Comparison of ENCODE assay signal across 26 cellular contexts in genomic region chr4:168893807-168894206, GRCh38.
DNase-seq lines count a peak whose midpoint lies in the region; ATAC-seq and TF ChIP-seq lines count a peak whose summit lies in the region.
"Had no signal": no experiment of that assay in that cellular context is flagged by ENCODE, and none has a peak within 500 bp of the region (broad histone marks: within the 10 kb centered on the region; RNA-seq: fewer than 3 reads in every experiment).

No MANE protein-coding gene starts in this region.

- H3K4me3 Mint-ChIP-seq in immature natural killer cell = no peak overlapping the region
- H3K4me3 Mint-ChIP-seq: activated naive CD4-positive, alpha-beta T cell treated with anti-CD3 and anti-CD28 coated beads, Interleukin-2, amount 10 ng/mL, durations not matched to agents 7 days and 5 days; B cell; CD8-positive, alpha-beta memory T cell; dendritic cell treated with granulocyte-macrophage colony-stimulating factor and Interleukin-4, amounts not matched to agents 40 ng/mL and 50 ng/mL, for 4 days; T-helper 1 cell treated with Interleukin-12 subunit alpha and Interleukin-12 subunit beta and Interleukin-4 antibody, amounts not matched to agents 30 μg/mL and 1 μg/mL, for 36 hours had no signal

- WGBS in trophoblast cell (ENCODE audit: extremely low coverage, insufficient coverage, insufficient read length) = no CpG with 5 or more reads among the region's 3 CpGs

- H3K4me2 ChIP-seq in trophoblast cell (ENCODE audit: low read length) = no peak overlapping the region
- H3K4me2 ChIP-seq: A549 had no signal

- H3K18ac ChIP-seq in trophoblast cell (ENCODE audit: low read length) = no peak overlapping the region

- H3K36me3 Mint-ChIP-seq in immature natural killer cell = peaks cover 37 to 51% (median 47%) of the 10 kb centered on the region in 3 donors
- H3K36me3 Mint-ChIP-seq: activated naive CD4-positive, alpha-beta T cell treated with anti-CD3 and anti-CD28 coated beads, Interleukin-2, amount 10 ng/mL, durations not matched to agents 7 days and 5 days had no signal

- peak overlapping the region; percentile 68 for H3K9ac ChIP-seq in trophoblast cell (ENCODE audit: low read length)

- H3K79me1 ChIP-seq in trophoblast cell (ENCODE audit: low read length) = no peaks in the 10 kb centered on the region

- H3K9me3 Mint-ChIP-seq in immature natural killer cell = no peaks in the 10 kb centered on the region
- H3K9me3 Mint-ChIP-seq: activated naive CD4-positive, alpha-beta T cell treated with anti-CD3 and anti-CD28 coated beads, Interleukin-2, amount 10 ng/mL, durations not matched to agents 7 days and 5 days; CD8-positive, alpha-beta memory T cell; dendritic cell treated with granulocyte-macrophage colony-stimulating factor and Interleukin-4, amounts not matched to agents 40 ng/mL and 50 ng/mL, for 4 days; T-helper 1 cell treated with Interleukin-12 subunit alpha and Interleukin-12 subunit beta and Interleukin-4 antibody, amounts not matched to agents 30 μg/mL and 1 μg/mL, for 36 hours had no signal

- no peak overlapping the region for H3K23ac ChIP-seq in trophoblast cell (ENCODE audit: low read length)

- intact Hi-C loops in left ventricle myocardium superior (cut with micrococcal nuclease) = no loop called here
- intact Hi-C loops in vagina (cut with DNase I) = no loop called here
- intact Hi-C loops in posterior cingulate gyrus (cut with DNase I) = no loop called here

- no peaks in the 10 kb centered on the region for H3K4me1 Mint-ChIP-seq in immature natural killer cell
- H3K4me1 Mint-ChIP-seq: activated naive CD4-positive, alpha-beta T cell treated with anti-CD3 and anti-CD28 coated beads, Interleukin-2, amount 10 ng/mL, durations not matched to agents 7 days and 5 days; B cell; CD8-positive, alpha-beta memory T cell had no signal

- H2BK5ac ChIP-seq in trophoblast cell (ENCODE audit: low read depth, low read length, poor library complexity) = no peak overlapping the region

- H3K79me2 ChIP-seq in trophoblast cell (ENCODE audit: control insufficient read depth, insufficient read depth, low read length, poor library complexity) = no peaks in the 10 kb centered on the region

- H3K4me1 ChIP-seq in right atrium auricular region (peaks cover 0 to 6% of the 10 kb centered on the region in 2 donors), trophoblast cell (ENCODE audit: control insufficient read depth in 1 of 2, insufficient read depth in 2 of 2, low read length in 2 of 2) (no peaks in the 10 kb centered on the region), vagina (peaks cover 6% of the 10 kb centered on the region)
- H3K4me1 ChIP-seq: A549, upper lobe of right lung had no signal

- H2BK12ac ChIP-seq in trophoblast cell (ENCODE audit: low read length) = no peak overlapping the region

- H3K14ac ChIP-seq in trophoblast cell (ENCODE audit: low read length) = no peak overlapping the region

- H3K27ac ChIP-seq in right atrium auricular region (no peak overlapping the region), trophoblast cell (ENCODE audit: low read depth, low read length) (no peak overlapping the region), vagina (no peak overlapping the region)
- H3K27ac ChIP-seq: A549, RWPE1, upper lobe of right lung had no signal

- H3K27me3 ChIP-seq in right atrium auricular region = no peaks in the 10 kb centered on the region
- no peaks in the 10 kb centered on the region for H3K27me3 ChIP-seq in trophoblast cell (ENCODE audit: insufficient read depth, low read length)
- no peaks in the 10 kb centered on the region for H3K27me3 ChIP-seq in vagina
- H3K27me3 ChIP-seq: upper lobe of right lung had no signal

- H3K27ac Mint-ChIP-seq in immature natural killer cell = no peak overlapping the region
- H3K27ac Mint-ChIP-seq: activated naive CD4-positive, alpha-beta T cell treated with anti-CD3 and anti-CD28 coated beads, Interleukin-2, amount 10 ng/mL, durations not matched to agents 7 days and 5 days; B cell; CD8-positive, alpha-beta memory T cell; dendritic cell treated with granulocyte-macrophage colony-stimulating factor and Interleukin-4, amounts not matched to agents 40 ng/mL and 50 ng/mL, for 4 days; T-helper 1 cell treated with Interleukin-12 subunit alpha and Interleukin-12 subunit beta and Interleukin-4 antibody, amounts not matched to agents 30 μg/mL and 1 μg/mL, for 36 hours had no signal

- DNase-seq in left ventricle myocardium superior (no peak), right atrium auricular region (ENCODE audit: low spot score) (no peak), cerebellar cortex (ENCODE audit: low spot score) (peak; percentile 12), trophoblast cell (no peak), immature natural killer cell (no peak), GM19240 (ENCODE audit: insufficient read length, low spot score) (no peak), vagina (ENCODE audit: extremely low spot score in 2 of 2) (no peak), posterior cingulate gyrus (no peak)
- DNase-seq: activated CD4-positive, alpha-beta T cell treated with anti-CD3 and anti-CD28 coated beads for 4 hours; activated naive CD4-positive, alpha-beta T cell treated with anti-CD3 and anti-CD28 coated beads, Interleukin-2, amount 10 ng/mL, durations not matched to agents 7 days and 5 days; activated T-cell treated with anti-CD3 and anti-CD28 coated beads, Interleukin-2, amount 50 U/mL, for 48 hours; amniotic stem cell; CD8-positive, alpha-beta memory T cell; glutamatergic neuron; mesendoderm; NCI-H1092; NCI-H187 treated with DMSO at 0.1 percent for 48 hours; NCI-H526 treated with DMSO at 0.1 percent for 48 hours; retina; stimulated activated CD8-positive, alpha-beta memory T cell treated with anti-CD3 and anti-CD28 coated beads, Interleukin-4, amount 100 ng/mL, for 48 hours; upper lobe of right lung had no signal

- no peak for TF ChIP-seq CTCF in right atrium auricular region (IDR thresholded peaks at IDR 0.05)
- TF ChIP-seq CTCF in vagina (IDR thresholded peaks at IDR 0.05) = no peak

- no peak overlapping the region for H4K8ac ChIP-seq in trophoblast cell (ENCODE audit: low read depth, low read length)

- no peak for TF ChIP-seq POLR2A in vagina (IDR thresholded peaks at IDR 0.05)

- no peak overlapping the region for H4K12ac ChIP-seq in trophoblast cell (ENCODE audit: low read depth, low read length)

- no peaks in the 10 kb centered on the region for H3K27me3 Mint-ChIP-seq in immature natural killer cell (ENCODE audit: low read depth in 3 of 3)
- H3K27me3 Mint-ChIP-seq: activated naive CD4-positive, alpha-beta T cell treated with anti-CD3 and anti-CD28 coated beads, Interleukin-2, amount 10 ng/mL, durations not matched to agents 7 days and 5 days; B cell; CD8-positive, alpha-beta memory T cell had no signal

- H2AK5ac ChIP-seq in trophoblast cell (ENCODE audit: low read length) = no peak overlapping the region

- peak; percentile 5 for ATAC-seq in left ventricle myocardium superior
- ATAC-seq: A549, upper lobe of right lung had no signal

- H2AFZ ChIP-seq in trophoblast cell (ENCODE audit: insufficient read depth, low read length, poor library complexity) = no peak overlapping the region

- H3K4me3 ChIP-seq in right atrium auricular region (no peak overlapping the region), trophoblast cell (ENCODE audit: low read depth, low read length) (no peak overlapping the region), vagina (no peak overlapping the region)
- H3K4me3 ChIP-seq: A549, upper lobe of right lung had no signal

- H3K9me3 ChIP-seq in right atrium auricular region = no peaks in the 10 kb centered on the region
- H3K9me3 ChIP-seq in trophoblast cell (ENCODE audit: insufficient read depth, low read depth, low read length) = no peaks in the 10 kb centered on the region
- H3K9me3 ChIP-seq in vagina = no peaks in the 10 kb centered on the region
- H3K9me3 ChIP-seq: A549, upper lobe of right lung had no signal

- peaks cover 98% of the 10 kb centered on the region for H3K36me3 ChIP-seq in right atrium auricular region
- H3K36me3 ChIP-seq in trophoblast cell (ENCODE audit: control insufficient read depth in 1 of 2, insufficient read depth in 2 of 2, low read length in 2 of 2) = peaks cover 25 to 50% of the 10 kb centered on the region in 2 experiments
- H3K36me3 ChIP-seq in vagina = peaks cover 0 to 62% of the 10 kb centered on the region in 2 donors

- no peak overlapping the region for H2BK120ac ChIP-seq in trophoblast cell (ENCODE audit: insufficient read depth, low read length, poor library complexity)

- H3K4ac ChIP-seq in trophoblast cell (ENCODE audit: low read depth, low read length) = no peak overlapping the region

- H4K91ac ChIP-seq in trophoblast cell (ENCODE audit: low read depth, low read length) = no peak overlapping the region
